Comparison of ENCODE assay signal across 18 cellular contexts in the genomic region with DNA sequence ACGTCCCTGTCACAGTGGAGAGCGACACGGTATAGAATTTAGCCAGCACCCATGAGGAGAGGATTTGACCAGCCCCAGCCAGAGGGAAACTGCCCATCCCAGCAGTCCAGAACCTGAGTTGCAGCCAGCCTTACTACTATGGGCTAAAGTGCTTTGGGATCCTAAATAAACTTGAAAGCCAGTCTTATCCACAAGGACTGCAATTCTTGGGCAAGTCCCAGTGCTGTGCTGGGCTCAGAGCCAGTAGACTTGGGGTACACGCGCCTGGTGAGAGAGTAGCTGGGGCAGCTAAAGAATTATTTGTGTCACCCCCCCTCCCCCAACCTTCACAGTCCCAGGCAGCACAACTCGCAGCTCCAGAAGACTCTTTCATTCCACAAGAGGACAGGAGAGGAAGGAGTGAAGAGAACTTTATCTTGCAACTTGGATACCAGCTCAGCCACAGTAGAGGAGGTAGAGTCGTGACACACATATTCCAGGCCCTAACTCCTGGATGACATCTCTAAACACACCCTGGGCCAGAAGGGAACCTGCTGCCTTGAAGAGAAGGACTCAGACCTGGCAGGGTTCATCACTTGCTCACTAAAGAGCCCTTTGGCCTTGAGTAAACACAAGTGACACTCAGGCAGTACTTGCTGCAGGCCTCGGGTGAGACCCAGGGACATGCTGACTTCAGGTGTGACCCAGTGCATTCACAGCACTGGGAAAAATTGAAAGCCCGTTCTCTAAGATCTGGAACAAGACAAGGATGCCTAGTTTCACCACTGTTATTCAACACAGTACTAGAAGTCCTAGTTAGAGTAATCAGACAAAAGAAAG.
A peak's percentile ranks its signal among the peaks of the same experiment; 100 is the strongest.
DNase-seq lines count a peak whose midpoint lies in the region; ATAC-seq, FAIRE-seq and TF ChIP-seq lines count a peak whose summit lies in the region.
"Had no signal": no experiment of that assay in that cellular context is flagged by ENCODE, and none has a peak within 500 bp of the region (broad histone marks: within the 10 kb centered on the region; RNA-seq: fewer than 3 reads in every experiment).

No MANE protein-coding gene starts in this region.

- no peak overlapping the region for H3K4me3 Mint-ChIP-seq in CD4-positive, alpha-beta T cell
- H3K4me3 Mint-ChIP-seq: activated T-helper 1 cell treated with anti-CD3 and anti-CD28 coated beads, Interleukin-12 subunit alpha, Interleukin-12 subunit beta, Interleukin-2, Interleukin-4 antibody, amounts not matched to agents 30 ng/mL and 10 ng/mL and 1 ng/mL, durations not matched to agents 14 hours and 24 hours and 36 hours; endodermal cell had no signal

- no peak for FAIRE-seq in pancreas (lab: Jason Lieb, UNC)
- FAIRE-seq: A204.1 had no signal

- no peaks in the 10 kb centered on the region for H3K9me3 Mint-ChIP-seq in CD4-positive, alpha-beta T cell
- H3K9me3 Mint-ChIP-seq: activated T-helper 1 cell treated with anti-CD3 and anti-CD28 coated beads, Interleukin-12 subunit alpha, Interleukin-12 subunit beta, Interleukin-2, Interleukin-4 antibody, amounts not matched to agents 30 ng/mL and 10 ng/mL and 1 ng/mL, durations not matched to agents 14 hours and 24 hours and 36 hours; endodermal cell had no signal

- TF ChIP-seq CTCF in pancreas (IDR thresholded peaks at IDR 0.05), result no peak
- TF ChIP-seq CTCF in CD4-positive, alpha-beta T cell (IDR thresholded peaks at IDR 0.05), result no peak

- ATAC-seq in Right ventricle myocardium inferior (peak; percentile 57), left ventricle myocardium superior (peak; percentile 84), aorta (ENCODE audit: low FRiP score) (peak; percentile 63), pancreas (no peak), HG03432 (IDR thresholded peaks at IDR 0.05; ENCODE audit: unreplicated experiment) (no peak)
- ATAC-seq in CD4-positive, alpha-beta T cell (ENCODE audit: poor library complexity), result no peak
- ATAC-seq: mucosa of descending colon had no signal

- H3K36me3 ChIP-seq in aorta (ENCODE audit: control insufficient read depth in 1 of 2, insufficient read depth in 2 of 2, low read length in 1 of 2) (no peaks in the 10 kb centered on the region), pancreas (peaks cover 3 to 31% (median 4%) of the 10 kb centered on the region in 3 donors)

- DNase-seq in Right ventricle myocardium inferior (ENCODE audit: missing footprints), result no peak
- DNase-seq in cardiac septum (ENCODE audit: low spot score), result no peak
- DNase-seq in left ventricle myocardium superior, result peak; percentile 55
- peak; percentile 2 for DNase-seq in occipital lobe (lab: John Stamatoyannopoulos, UW)
- DNase-seq in aorta, result peak in 1 of 2 donors; percentile 69
- no peak for DNase-seq in pancreas
- no peak for DNase-seq in CD4-positive, alpha-beta T cell
- DNase-seq: activated CD8-positive, alpha-beta memory T cell treated with anti-CD3 and anti-CD28 coated beads for 24 hours; cerebellar nuclear complex; endodermal cell; kidney glomerular epithelial cell; mucosa of descending colon; NCI-H774; PC-9; stimulated activated CD4-positive, alpha-beta T cell treated with anti-CD3 and anti-CD28 coated beads, Interleukin-2, amount 100 ng/mL, for 48 hours had no signal

- H3K4me3 ChIP-seq in aorta (ENCODE audit: low read length in 2 of 2) (no peak overlapping the region), pancreas (no peak overlapping the region)
- H3K4me3 ChIP-seq: mucosa of descending colon, PC-9 had no signal

- no peak overlapping the region for H3K27ac Mint-ChIP-seq in CD4-positive, alpha-beta T cell
- H3K27ac Mint-ChIP-seq: activated T-helper 1 cell treated with anti-CD3 and anti-CD28 coated beads, Interleukin-12 subunit alpha, Interleukin-12 subunit beta, Interleukin-2, Interleukin-4 antibody, amounts not matched to agents 30 ng/mL and 10 ng/mL and 1 ng/mL, durations not matched to agents 14 hours and 24 hours and 36 hours; endodermal cell had no signal

- POLR2A ChIA-PET in CD4-positive, alpha-beta T cell (lab: Charles Lee), result no interaction called here

- no peaks in the 10 kb centered on the region for H3K4me1 ChIP-seq in aorta (ENCODE audit: control insufficient read depth in 1 of 2, insufficient read depth in 2 of 2, low read length in 2 of 2)
- H3K4me1 ChIP-seq in pancreas, result no peaks in the 10 kb centered on the region

- CTCF ChIA-PET in CD4-positive, alpha-beta T cell (lab: Charles Lee), result no interaction called here

- H3K27ac ChIP-seq in aorta (ENCODE audit: low read depth in 1 of 2, low read length in 2 of 2) (peak overlapping the region; percentile 22 to 70), pancreas (no peak overlapping the region)
- H3K27ac ChIP-seq in CD4-positive, alpha-beta T cell (ENCODE audit: low read depth, low read length), result no peak overlapping the region
- H3K27ac ChIP-seq: PC-9 had no signal

- H3K27me3 Mint-ChIP-seq in CD4-positive, alpha-beta T cell, result no peaks in the 10 kb centered on the region

- H3K4me1 Mint-ChIP-seq in CD4-positive, alpha-beta T cell (ENCODE audit: low read depth), result no peaks in the 10 kb centered on the region
- H3K4me1 Mint-ChIP-seq: endodermal cell had no signal

- no peaks in the 10 kb centered on the region for H3K27me3 ChIP-seq in aorta (ENCODE audit: control insufficient read depth in 1 of 2, insufficient read depth in 2 of 2, low read length in 1 of 2)
- no peaks in the 10 kb centered on the region for H3K27me3 ChIP-seq in pancreas
- H3K27me3 ChIP-seq in CD4-positive, alpha-beta T cell (ENCODE audit: control insufficient read depth, insufficient read depth, low read length), result no peaks in the 10 kb centered on the region

- intact Hi-C loops in Right ventricle myocardium inferior (cut with DNase I) (no loop called here), cardiac septum (cut with DNase I) (no loop called here), left ventricle myocardium superior (cut with micrococcal nuclease) (no loop called here), aorta (cut with DNase I) (loop anchor here (10.0 kb wide), 2 partner anchors 92 to 262 kb away; no protein-coding TSS in a partner anchor), pancreas (cut with DNase I) (no loop called here)
- intact Hi-C loops in CD4-positive, alpha-beta T cell (cut with DNase I, micrococcal nuclease), result no loop called here

- 11 to 14% methylated on average over 9 of the region's 9 CpGs for WGBS in aorta, 2 donors
- WGBS in pancreas, 2 donors, result 88 to 90% methylated on average over 9 of the region's 9 CpGs

- peaks cover 88% of the 10 kb centered on the region for H3K36me3 Mint-ChIP-seq in CD4-positive, alpha-beta T cell (ENCODE audit: low read depth)

- H3K9me3 ChIP-seq in aorta (ENCODE audit: control insufficient read depth, low read length) (no peaks in the 10 kb centered on the region), pancreas (no peaks in the 10 kb centered on the region)
- no peaks in the 10 kb centered on the region for H3K9me3 ChIP-seq in CD4-positive, alpha-beta T cell (ENCODE audit: control insufficient read depth, low read length)
- H3K9me3 ChIP-seq: mucosa of descending colon had no signal

Comparison
In these comparisons a context has a peak if more than half of its experiments do, and no peak if none do; other contexts are left out.
1. DNase-seq: peak in left ventricle myocardium superior (single experiment) and occipital lobe (single experiment); none in Right ventricle myocardium inferior (single experiment), cardiac septum (single experiment), pancreas (0 of 6) and CD4-positive, alpha-beta T cell (0 of 10).
2. ATAC-seq: peak in Right ventricle myocardium inferior (single experiment), left ventricle myocardium superior (single experiment) and aorta (single experiment); none in pancreas (0 of 4), CD4-positive, alpha-beta T cell (single experiment) and HG03432 (single experiment).
3. H3K27ac ChIP-seq: peak in aorta (2 of 2); none in pancreas (0 of 4) and CD4-positive, alpha-beta T cell (single experiment).
4. intact Hi-C loops: an anchor here in aorta (10.0 kb wide); none called in Right ventricle myocardium inferior, cardiac septum, left ventricle myocardium superior, pancreas and CD4-positive, alpha-beta T cell.